In the genomic region with DNA sequence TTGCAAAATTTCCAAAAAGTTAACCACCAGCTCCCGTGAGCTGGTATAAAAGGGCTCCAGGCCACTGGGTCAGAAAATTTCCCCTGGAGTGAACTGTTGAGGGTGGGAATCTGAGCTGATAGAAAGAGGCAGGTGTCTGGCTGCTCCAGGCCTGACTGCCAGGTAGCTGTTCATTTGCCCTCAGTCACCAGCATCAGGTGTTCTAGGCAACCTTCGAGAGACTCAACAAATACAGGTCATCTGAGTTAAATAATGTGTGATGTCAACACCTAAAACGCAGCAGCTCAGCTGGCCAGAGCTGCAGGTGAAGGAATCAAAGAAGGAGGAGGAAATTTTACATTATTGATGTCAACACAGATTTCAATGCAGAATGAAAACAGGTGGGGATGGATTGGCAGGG, we compare ENCODE assay signal across 24 cellular contexts. TPM values are rescaled to one million over a fixed set of nuclear protein-coding genes. Genes with fewer than 3 reads are reported as not detected.
DNase-seq lines count a peak whose midpoint lies in the region; ATAC-seq, FAIRE-seq and TF ChIP-seq lines count a peak whose summit lies in the region.
"Had no signal": no experiment of that assay in that cellular context is flagged by ENCODE, and none has a peak within 500 bp of the region (broad histone marks: within the 10 kb centered on the region; RNA-seq: fewer than 3 reads in every experiment).

No MANE protein-coding gene starts in this region.

- DNase-seq in DMS153 (lab: John Stamatoyannopoulos, UW) (peak; percentile 38), DMS153 treated with DMSO at 0.1 percent for 48 hours (lab: John Stamatoyannopoulos, UW; ENCODE audit: unreplicated experiment) (no peak), DMS53 treated with DMSO at 0.1 percent for 48 hours (lab: John Stamatoyannopoulos, UW; ENCODE audit: unreplicated experiment) (peak; percentile 80), NCI-H774 (lab: John Stamatoyannopoulos, UW) (peak; percentile 75), pancreas (peak in 1 of 6 donors; percentile 7), COR-L47 (lab: John Stamatoyannopoulos, UW) (no peak)
- no peak for DNase-seq in effector memory CD4-positive, alpha-beta T cell
- DNase-seq: ACHN; CD8-positive, alpha-beta T cell; DMS79 treated with DMSO at 0.1 percent for 48 hours; MG63; NCI-H1930; NCI-H2171 treated with DMSO at 0.1 percent for 48 hours; NCI-H524; PC-9; RPMI8226; SHP77 had no signal

- H3K27ac ChIP-seq in pancreas = no peak overlapping the region
- no peak overlapping the region for H3K27ac ChIP-seq in effector memory CD4-positive, alpha-beta T cell (ENCODE audit: insufficient read depth, low read length, poor library complexity, severe bottlenecking)
- H3K27ac ChIP-seq: 22Rv1; BLaER1 treated with 17β-estradiol and CSF1 and Interleukin-3, amounts not matched to agents 10 nM and 100 nM; PC-9 had no signal

- H3K36me3 ChIP-seq in pancreas = no peaks in the 10 kb centered on the region
- H3K36me3 ChIP-seq in effector memory CD4-positive, alpha-beta T cell (ENCODE audit: control insufficient read depth, insufficient read depth, low read length) = no peaks in the 10 kb centered on the region
- H3K36me3 ChIP-seq: BLaER1 treated with 17β-estradiol and CSF1 and Interleukin-3, amounts not matched to agents 10 nM and 100 nM; HAP-1; MG63 had no signal

- no peaks in the 10 kb centered on the region for H3K27me3 ChIP-seq in pancreas
- no peaks in the 10 kb centered on the region for H3K27me3 ChIP-seq in effector memory CD4-positive, alpha-beta T cell (replicated peaks; ENCODE audit: control insufficient read depth, insufficient read depth, low read length, poor library complexity, severe bottlenecking)
- H3K27me3 ChIP-seq: BLaER1 treated with 17β-estradiol and CSF1 and Interleukin-3, amounts not matched to agents 10 nM and 100 nM; MG63 had no signal

- H3K4me3 ChIP-seq in pancreas = no peak overlapping the region
- no peak overlapping the region for H3K4me3 ChIP-seq in effector memory CD4-positive, alpha-beta T cell (ENCODE audit: insufficient read depth, low read depth, low read length, poor library complexity, severe bottlenecking)
- H3K4me3 ChIP-seq: BLaER1 treated with 17β-estradiol and CSF1 and Interleukin-3, amounts not matched to agents 10 nM and 100 nM; GM23338; HAP-1; MG63; PC-9 had no signal

- intact Hi-C loops in pancreas (cut with DNase I) = no loop called here

- peak in 3 of 4 donors; percentile 13 to 52 (median 41) for ATAC-seq in pancreas
- ATAC-seq in GM21515 (IDR thresholded peaks at IDR 0.05; ENCODE audit: unreplicated experiment) = no peak
- ATAC-seq: CD8-positive, alpha-beta T cell; GM23338 had no signal

- TF ChIP-seq CTCF in pancreas (IDR thresholded peaks at IDR 0.05) = no peak

- peaks cover 0 to 12% (median 0%) of the 10 kb centered on the region in 3 donors for H3K4me1 ChIP-seq in pancreas
- H3K4me1 ChIP-seq in effector memory CD4-positive, alpha-beta T cell (ENCODE audit: control insufficient read depth, insufficient read depth, low read length, poor library complexity, severe bottlenecking) = no peaks in the 10 kb centered on the region
- H3K4me1 ChIP-seq: BLaER1 treated with 17β-estradiol and CSF1 and Interleukin-3, amounts not matched to agents 10 nM and 100 nM; HAP-1 had no signal

- 56 to 62% methylated on average over 3 of the region's 3 CpGs for WGBS in pancreas, 2 donors

- H3K9me3 ChIP-seq in pancreas = no peaks in the 10 kb centered on the region
- no peaks in the 10 kb centered on the region for H3K9me3 ChIP-seq in effector memory CD4-positive, alpha-beta T cell (ENCODE audit: control insufficient read depth, low read length)
- H3K9me3 ChIP-seq: HAP-1 had no signal

- FAIRE-seq in pancreas (lab: Jason Lieb, UNC) = no peak
- FAIRE-seq: GM12891 had no signal

RNA-seq across cellular contexts. Expression of a gene that starts 46.7 kb away (rescaled TPM):
- total RNA-seq in pancreas = 10 to 100 TPM; 10.8 to 32.4 (median 18.7) TPM
- polyA plus RNA-seq in pancreas = 10 to 100 TPM; 20.5 to 30.8 TPM
- total RNA-seq: LHCN-M2 had no signal

Comparison
In these comparisons a context has a peak if more than half of its experiments do, and no peak if none do; other contexts are left out.
1. DNase-seq: peak in DMS153 (single experiment), DMS53 treated with DMSO at 0.1 percent for 48 hours (single experiment) and NCI-H774 (single experiment); none in DMS153 treated with DMSO at 0.1 percent for 48 hours (single experiment), effector memory CD4-positive, alpha-beta T cell (0 of 3) and COR-L47 (single experiment).